11 cellular contexts compared by ENCODE assay signal in genomic region chr13:40109324-40109958, GRCh38.
DNase-seq lines count a peak whose midpoint lies in the region; ATAC-seq and TF ChIP-seq lines count a peak whose summit lies in the region.
"Had no signal": no experiment of that assay in that cellular context is flagged by ENCODE, and none has a peak within 500 bp of the region (broad histone marks: within the 10 kb centered on the region; RNA-seq: fewer than 3 reads in every experiment).

No MANE protein-coding gene starts in this region.

- H3K9me3 ChIP-seq in psoas muscle, result no peaks in the 10 kb centered on the region

- H3K27me3 ChIP-seq in psoas muscle (ENCODE audit: insufficient read depth in 3 of 3, low read length in 2 of 3), result no peaks in the 10 kb centered on the region

- TF ChIP-seq POLR2A in erythroblast (IDR thresholded peaks at IDR 0.05; ENCODE audit: low read length), result no peak

- peak overlapping the region; percentile 12 for H3K27ac ChIP-seq in psoas muscle

- whole genome bisulfite sequencing in psoas muscle, 3 donors, result 85 to 90% (median 89%) methylated on average over 4 of the region's 4 CpGs

- peak; percentile 84 to 88 (median 84) for ATAC-seq in psoas muscle
- ATAC-seq: K562 had no signal

- no peak overlapping the region for H3K4me3 ChIP-seq in psoas muscle
- H3K4me3 ChIP-seq: K562 had no signal

- no peaks in the 10 kb centered on the region for H3K36me3 ChIP-seq in psoas muscle (ENCODE audit: insufficient read depth in 1 of 2, low read depth in 1 of 2)

- intact Hi-C loops in psoas muscle (cut with DNase I), result no loop called here

- H3K4me1 ChIP-seq in psoas muscle, result peaks cover 6% of the 10 kb centered on the region

- TF ChIP-seq CTCF in psoas muscle (IDR thresholded peaks at IDR 0.05), result no peak

- DNase-seq in GM03348 (ENCODE audit: low spot score) (peak; percentile 84), NCI-H226 (peak; percentile 92), dermis blood vessel endothelial cell (peak; percentile 7), psoas muscle (peak in 1 of 2 donors; percentile 22), NCI-H1417 treated with DMSO at 0.1 percent for 48 hours (lab: John Stamatoyannopoulos, UW) (no peak), erythroblast (lab: John Stamatoyannopoulos, UW) (no peak), epidermal melanocyte (ENCODE audit: insufficient read length, low spot score) (no peak), NCI-H187 treated with DMSO at 0.1 percent for 48 hours (lab: John Stamatoyannopoulos, UW) (no peak)
- DNase-seq: activated effector memory CD4-positive, alpha-beta T cell treated with Interleukin-2 at 50 U/mL for 16 hours; glutamatergic neuron had no signal

Comparison
In these comparisons a context has a peak if more than half of its experiments do, and no peak if none do; other contexts are left out.
1. DNase-seq: peak in GM03348 (single experiment), NCI-H226 (single experiment) and dermis blood vessel endothelial cell (single experiment); none in NCI-H1417 treated with DMSO at 0.1 percent for 48 hours (single experiment), erythroblast (0 of 2), epidermal melanocyte (single experiment) and NCI-H187 treated with DMSO at 0.1 percent for 48 hours (single experiment).